In genomic region chr1:42952353-42953001, GRCh38 we compare ENCODE assay signal across 1 cellular context.
TF ChIP-seq lines count a peak whose summit lies in the region.

No MANE protein-coding gene starts in this region.

TF ChIP-seq in K562, 482 proteins besides CTCF, POLR2A, EP300 and RAD21 (continued from another document and continues in another):
- no peak for TF ChIP-seq ZBTB9 (CRISPR knock-in tag; IDR thresholded peaks at IDR 0.05)
- no peak for TF ChIP-seq HCFC1 (IDR thresholded peaks at IDR 0.05; ENCODE audit: low read depth, low read length)
- TF ChIP-seq ZKSCAN8 (CRISPR knock-in tag; IDR thresholded peaks at IDR 0.05), result no peak
- no peak for TF ChIP-seq RAD51 (IDR thresholded peaks at IDR 0.05; ENCODE audit: borderline replicate concordance, low read depth)
- TF ChIP-seq RNF219 (CRISPR knock-in tag; IDR thresholded peaks at IDR 0.05), result no peak
- TF ChIP-seq TBL1XR1 (IDR thresholded peaks at IDR 0.05; ENCODE audit: low read length in 2 of 2), result peak in 1 of 2 experiments; percentile 57; a peak in 2 of 4 replicates
- 0 out of 2 replicates have a peak, but pooled peaks have one; percentile 14 for TF ChIP-seq BCOR (IDR thresholded peaks at IDR 0.05)
- TF ChIP-seq ZFP1 (CRISPR knock-in tag; IDR thresholded peaks at IDR 0.05), result no peak
- peak; percentile 86 for TF ChIP-seq NCOR1 (IDR thresholded peaks at IDR 0.05)
- no peak for TF ChIP-seq NCOA2 (IDR thresholded peaks at IDR 0.05; ENCODE audit: partially characterized antibody in 2 of 2)
- no peak for TF ChIP-seq ZNF316 (IDR thresholded peaks at IDR 0.05)
- no peak for TF ChIP-seq TEAD1 (CRISPR knock-in tag; IDR thresholded peaks at IDR 0.05)
- TF ChIP-seq NUFIP1 (IDR thresholded peaks at IDR 0.05; ENCODE audit: partially characterized antibody), result no peak
- no peak for TF ChIP-seq ILK (tag; IDR thresholded peaks at IDR 0.05; ENCODE audit: borderline replicate concordance, low read depth)
- no peak for TF ChIP-seq HES1 (IDR thresholded peaks at IDR 0.05; ENCODE audit: low read depth)
- TF ChIP-seq ZNF24 (IDR thresholded peaks at IDR 0.05), result 0 out of 2 replicates have a peak, but pooled peaks have one; percentile 17
- no peak for TF ChIP-seq KHSRP (IDR thresholded peaks at IDR 0.05)
- TF ChIP-seq NR2C2 (CRISPR knock-in tag; IDR thresholded peaks at IDR 0.05), result no peak
- no peak for TF ChIP-seq NR2C2 (tag; IDR thresholded peaks at IDR 0.05)
- TF ChIP-seq ZBTB34 (CRISPR knock-in tag; IDR thresholded peaks at IDR 0.05), result no peak
- TF ChIP-seq ZNF76 (CRISPR knock-in tag; IDR thresholded peaks at IDR 0.05; ENCODE audit: borderline replicate concordance), result no peak
- TF ChIP-seq ZNF124 (CRISPR knock-in tag; IDR thresholded peaks at IDR 0.05), result no peak
- TF ChIP-seq NKRF (IDR thresholded peaks at IDR 0.05; ENCODE audit: borderline replicate concordance), result peak; percentile 70
- TF ChIP-seq SRSF9 (IDR thresholded peaks at IDR 0.05; ENCODE audit: borderline replicate concordance, low read depth, low read length), result no peak
- TF ChIP-seq ZNF184 (CRISPR knock-in tag; IDR thresholded peaks at IDR 0.05), result no peak
- TF ChIP-seq C11orf30 (IDR thresholded peaks at IDR 0.05; ENCODE audit: low read depth), result no peak
- TF ChIP-seq RREB1 (CRISPR knock-in tag; IDR thresholded peaks at IDR 0.05), result peak; percentile 61; the same call in 1 of the 2 replicates
- TF ChIP-seq NRF1 (conservative IDR thresholded peaks at IDR 0.05 in 1 of 2, IDR thresholded peaks at IDR 0.05 in 1 of 2), result peak; percentile 35 to 45; a peak in 1 of 4 replicates
- TF ChIP-seq ZNF165 (CRISPR knock-in tag; IDR thresholded peaks at IDR 0.05; ENCODE audit: borderline replicate concordance), result no peak
- no peak for TF ChIP-seq ELF4 (CRISPR knock-in tag; IDR thresholded peaks at IDR 0.05)
- TF ChIP-seq KAT2B (IDR thresholded peaks at IDR 0.05; ENCODE audit: low read depth, low read length), result no peak
- TF ChIP-seq HMBOX1 (IDR thresholded peaks at IDR 0.05), result no peak
- no peak for TF ChIP-seq SMARCB1 (IDR thresholded peaks at IDR 0.05; ENCODE audit: insufficient read length, low read depth)
- TF ChIP-seq ZNF384 (IDR thresholded peaks at IDR 0.05; ENCODE audit: low read depth, low read length), result no peak
- TF ChIP-seq FOXA1 (IDR thresholded peaks at IDR 0.05; ENCODE audit: borderline replicate concordance), result no peak
- TF ChIP-seq SIX5 (IDR thresholded peaks at IDR 0.05; ENCODE audit: borderline replicate concordance in 1 of 2, insufficient read depth in 1 of 2, low read depth in 1 of 2, low read length in 2 of 2), result no peak
- TF ChIP-seq ZNF639 (CRISPR knock-in tag; conservative IDR thresholded peaks at IDR 0.05 in 1 of 2, IDR thresholded peaks at IDR 0.05 in 1 of 2), result no peak
- TF ChIP-seq E2F1 (CRISPR knock-in tag; IDR thresholded peaks at IDR 0.05), result no peak
- TF ChIP-seq ETS2 (tag; IDR thresholded peaks at IDR 0.05; ENCODE audit: borderline replicate concordance, poor library complexity, severe bottlenecking), result no peak
- no peak for TF ChIP-seq PKNOX1 (IDR thresholded peaks at IDR 0.05)
- no peak for TF ChIP-seq FOXP4 (CRISPR knock-in tag; IDR thresholded peaks at IDR 0.05; ENCODE audit: borderline replicate concordance)
- no peak for TF ChIP-seq ETV6 (IDR thresholded peaks at IDR 0.05; ENCODE audit: borderline replicate concordance in 1 of 2, low read depth in 2 of 2, low read length in 1 of 2)
- no peak for TF ChIP-seq ETV6 (CRISPR knock-in tag; IDR thresholded peaks at IDR 0.05; ENCODE audit: borderline replicate concordance)
